ENCODE assay signal across 9 cellular contexts in the genomic region with DNA sequence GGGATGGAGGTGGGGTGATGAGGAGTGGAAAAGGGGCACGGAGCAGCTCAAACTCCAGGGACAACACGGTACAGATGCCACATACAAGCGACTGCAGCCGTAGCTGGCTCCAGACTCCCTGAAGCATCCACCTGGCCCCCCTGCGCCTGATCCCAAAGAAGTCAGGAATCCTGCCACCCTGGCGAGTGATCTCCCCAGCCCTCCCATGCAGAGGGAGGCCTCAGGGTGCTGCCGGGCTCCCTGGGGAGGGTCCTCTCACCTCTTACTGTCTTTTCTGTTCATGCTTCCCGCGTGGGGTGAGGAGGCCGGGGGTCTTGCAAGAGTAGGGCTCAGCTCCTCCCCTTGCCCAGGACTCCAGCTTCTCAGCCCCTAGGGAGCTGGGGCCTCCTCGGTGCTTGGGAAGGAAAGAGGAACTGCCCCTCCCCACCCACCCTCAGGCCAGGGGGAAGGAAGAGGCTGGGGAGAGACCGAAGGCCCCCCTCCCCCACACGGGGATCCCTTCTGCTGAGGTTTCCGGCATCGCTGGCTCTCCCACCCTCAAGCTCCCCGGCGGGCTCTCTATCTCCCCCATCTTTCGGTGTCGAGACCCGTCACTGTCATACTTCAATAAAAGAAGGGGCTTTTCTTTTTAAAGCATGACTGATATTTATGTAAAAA. TPM values are rescaled to one million over a fixed set of nuclear protein-coding genes. Genes with fewer than 3 reads are reported as not detected.
A peak's percentile ranks its signal among the peaks of the same experiment; 100 is the strongest.
DNase-seq lines count a peak whose midpoint lies in the region; ATAC-seq and TF ChIP-seq lines count a peak whose summit lies in the region.
"Had no signal": no experiment of that assay in that cellular context is flagged by ENCODE, and none has a peak within 500 bp of the region (broad histone marks: within the 10 kb centered on the region; RNA-seq: fewer than 3 reads in every experiment).

A gene with protein sequence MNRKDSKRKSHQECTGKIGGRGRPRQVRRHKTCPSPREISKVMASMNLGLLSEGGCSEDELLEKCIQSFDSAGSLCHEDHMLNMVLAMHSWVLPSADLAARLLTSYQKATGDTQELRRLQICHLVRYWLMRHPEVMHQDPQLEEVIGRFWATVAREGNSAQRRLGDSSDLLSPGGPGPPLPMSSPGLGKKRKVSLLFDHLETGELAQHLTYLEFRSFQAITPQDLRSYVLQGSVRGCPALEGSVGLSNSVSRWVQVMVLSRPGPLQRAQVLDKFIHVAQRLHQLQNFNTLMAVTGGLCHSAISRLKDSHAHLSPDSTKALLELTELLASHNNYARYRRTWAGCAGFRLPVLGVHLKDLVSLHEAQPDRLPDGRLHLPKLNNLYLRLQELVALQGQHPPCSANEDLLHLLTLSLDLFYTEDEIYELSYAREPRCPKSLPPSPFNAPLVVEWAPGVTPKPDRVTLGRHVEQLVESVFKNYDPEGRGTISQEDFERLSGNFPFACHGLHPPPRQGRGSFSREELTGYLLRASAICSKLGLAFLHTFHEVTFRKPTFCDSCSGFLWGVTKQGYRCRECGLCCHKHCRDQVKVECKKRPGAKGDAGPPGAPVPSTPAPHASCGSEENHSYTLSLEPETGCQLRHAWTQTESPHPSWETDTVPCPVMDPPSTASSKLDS (minus strand): TSS at position 410 of the 657 bp plus-strand sequence. CDS start 128 bp downstream, at position 282.

- intact Hi-C loops in breast epithelium (cut with DNase I; ENCODE audit: low total_unique reads) (no loop called here), MCF 10A (cut with micrococcal nuclease) (no loop called here)
- intact Hi-C loops in activated naive CD4-positive, alpha-beta T cell treated with anti-CD3 and anti-CD28 coated beads for 36 hours (cut with micrococcal nuclease): loop anchor here (2.0 to 5.0 kb wide), 3 partner anchors 23 to 229 kb away; a partner anchor contains a TSS

- H3K27ac ChIP-seq in breast epithelium: no peak within 1 kb of the TSS
- peak within 1 kb of the TSS in 3 of 4 donors; percentile 21 to 85 (median 77) for H3K27ac ChIP-seq in upper lobe of left lung
- H3K27ac ChIP-seq: C4-2B had no signal

- no peaks in the 10 kb centered on the region for H3K4me1 ChIP-seq in breast epithelium
- H3K4me1 ChIP-seq in upper lobe of left lung: peaks cover 0 to 8% (median 0%) of the 10 kb centered on the region in 4 donors

- no TSS peak for BruUV-seq in MCF 10A (replicated peaks; lab: Mats Ljungman, UMichigan)

- H3K4me1 Mint-ChIP-seq in MCF 10A (ENCODE audit: insufficient read depth, unreplicated experiment) (no peaks in the 10 kb centered on the region), memory B cell (peaks cover 18% of the 10 kb centered on the region)
- peaks cover 31% of the 10 kb centered on the region for H3K4me1 Mint-ChIP-seq in activated naive CD4-positive, alpha-beta T cell treated with anti-CD3 and anti-CD28 coated beads for 36 hours (ENCODE audit: low read depth)

- peak within 1 kb of the TSS; percentile 13 to 35 (median 32) for H3K4me3 ChIP-seq in breast epithelium
- peak within 1 kb of the TSS in 3 of 4 donors; percentile 28 to 54 (median 33) for H3K4me3 ChIP-seq in upper lobe of left lung

- H3K27ac Mint-ChIP-seq in MCF 10A (ENCODE audit: low read depth, unreplicated experiment) (no peak within 1 kb of the TSS), memory B cell (peak within 1 kb of the TSS; percentile 3)
- peak within 1 kb of the TSS; percentile 61 for H3K27ac Mint-ChIP-seq in activated naive CD4-positive, alpha-beta T cell treated with anti-CD3 and anti-CD28 coated beads for 36 hours

- H3K36me3 ChIP-seq in breast epithelium: no peaks in the 10 kb centered on the region
- H3K36me3 ChIP-seq in upper lobe of left lung: no peaks in the 10 kb centered on the region

- H3K9me3 ChIP-seq in breast epithelium (no peaks in the 10 kb centered on the region), upper lobe of left lung (no peaks in the 10 kb centered on the region)

- POLR2A ChIA-PET in MCF 10A (lab: Yijun Ruan, JAX): no interaction called here

- CTCF ChIA-PET in MCF 10A (lab: Yijun Ruan, JAX): no interaction called here
- CTCF ChIA-PET in activated naive CD4-positive, alpha-beta T cell treated with anti-CD3 and anti-CD28 coated beads for 36 hours (lab: Charles Lee): interaction anchor here (0.6 to 2.0 kb wide), 3 partner anchors 23 to 209 kb away, joined by 3 to 6 read pairs (median 4); a partner anchor contains a TSS

- H3K27me3 Mint-ChIP-seq in MCF 10A (ENCODE audit: insufficient read depth, unreplicated experiment): peaks cover 18% of the 10 kb centered on the region
- peaks cover 2% of the 10 kb centered on the region for H3K27me3 Mint-ChIP-seq in activated naive CD4-positive, alpha-beta T cell treated with anti-CD3 and anti-CD28 coated beads for 36 hours (ENCODE audit: low read depth)
- peaks cover 5% of the 10 kb centered on the region for H3K27me3 Mint-ChIP-seq in memory B cell

- TF ChIP-seq CTCF in breast epithelium (IDR thresholded peaks at IDR 0.05) (no peak), MCF 10A (IDR thresholded peaks at IDR 0.05; ENCODE audit: unreplicated experiment) (no peak), upper lobe of left lung (IDR thresholded peaks at IDR 0.05) (no peak)

- DNase-seq in breast epithelium (ENCODE audit: low spot score in 2 of 2) (no peak), MCF 10A (ENCODE audit: unreplicated experiment) (no peak), memory B cell (ENCODE audit: low spot score in 2 of 2) (peak in 1 of 2 donors; percentile 43), upper lobe of left lung (peak in 1 of 2 donors; percentile 49)
- DNase-seq in activated naive CD4-positive, alpha-beta T cell treated with anti-CD3 and anti-CD28 coated beads for 36 hours: peak; percentile 78

- no peak within 1 kb of the TSS for H3K4me3 Mint-ChIP-seq in MCF 10A (ENCODE audit: unreplicated experiment)
- H3K4me3 Mint-ChIP-seq in activated naive CD4-positive, alpha-beta T cell treated with anti-CD3 and anti-CD28 coated beads for 36 hours: no peak within 1 kb of the TSS
- peak within 1 kb of the TSS; percentile 57 for H3K4me3 Mint-ChIP-seq in memory B cell

- TF ChIP-seq POLR2A in breast epithelium (IDR thresholded peaks at IDR 0.05): no peak
- TF ChIP-seq POLR2A in upper lobe of left lung (IDR thresholded peaks at IDR 0.05): no peak

- H3K27me3 ChIP-seq in breast epithelium (peaks cover 0 to 10% of the 10 kb centered on the region in 2 donors), upper lobe of left lung (no peaks in the 10 kb centered on the region)

- H3K36me3 Mint-ChIP-seq in MCF 10A (ENCODE audit: insufficient read depth, unreplicated experiment) (no peaks in the 10 kb centered on the region), memory B cell (no peaks in the 10 kb centered on the region)
- no peaks in the 10 kb centered on the region for H3K36me3 Mint-ChIP-seq in activated naive CD4-positive, alpha-beta T cell treated with anti-CD3 and anti-CD28 coated beads for 36 hours (ENCODE audit: low read depth)

- 17 to 19% methylated on average over 12 to 20 of the region's 20 CpGs for WGBS in upper lobe of left lung, 2 donors

- no peak for TF ChIP-seq EP300 in upper lobe of left lung (IDR thresholded peaks at IDR 0.05)

- peak; percentile 87 for ATAC-seq in memory B cell (ENCODE audit: low read depth)
- ATAC-seq in upper lobe of left lung (ENCODE audit: low FRiP score in 2 of 2): peak; percentile 51 to 82
- no peak for ATAC-seq in HG03097 (IDR thresholded peaks at IDR 0.05; ENCODE audit: low FRiP score, unreplicated experiment)
- no peak for ATAC-seq in HG03108 (IDR thresholded peaks at IDR 0.05; ENCODE audit: unreplicated experiment)
- no peak for ATAC-seq in HG03095 (IDR thresholded peaks at IDR 0.05; ENCODE audit: unreplicated experiment)

- no peaks in the 10 kb centered on the region for H3K9me3 Mint-ChIP-seq in MCF 10A (ENCODE audit: unreplicated experiment)
- no peaks in the 10 kb centered on the region for H3K9me3 Mint-ChIP-seq in activated naive CD4-positive, alpha-beta T cell treated with anti-CD3 and anti-CD28 coated beads for 36 hours
- no peaks in the 10 kb centered on the region for H3K9me3 Mint-ChIP-seq in memory B cell

RNA-seq across cellular contexts. Expression of the gene that starts here (rescaled TPM):
- total RNA-seq in breast epithelium (1 to 10 TPM in 2 of 3 donors, under 1 TPM in 1; 0.66 to 8.8 (median 1.6) TPM), MCF 10A (2022) (not detected in 2 replicates), upper lobe of left lung (10 to 100 TPM in 4 of 6 donors, 1 to 10 TPM in 2; 4.4 to 17.5 (median 12.6) TPM)
- under 1 TPM; 0.30 to 0.41 TPM for total RNA-seq in activated naive CD4-positive, alpha-beta T cell treated with anti-CD3 and anti-CD28 coated beads for 36 hours

Comparison
In these comparisons a context has a peak if more than half of its experiments do, and no peak if none do; other contexts are left out.
1. Peak in DNase-seq in activated naive CD4-positive, alpha-beta T cell treated with anti-CD3 and anti-CD28 coated beads for 36 hours; RNA of the gene not detected or under 1 TPM.
2. H3K27ac ChIP-seq: peak in upper lobe of left lung (3 of 4); none in breast epithelium (0 of 2).
3. ATAC-seq: peak in memory B cell (single experiment) and upper lobe of left lung (2 of 2); none in HG03097 (single experiment), HG03108 (single experiment) and HG03095 (single experiment).